In the genomic region with DNA sequence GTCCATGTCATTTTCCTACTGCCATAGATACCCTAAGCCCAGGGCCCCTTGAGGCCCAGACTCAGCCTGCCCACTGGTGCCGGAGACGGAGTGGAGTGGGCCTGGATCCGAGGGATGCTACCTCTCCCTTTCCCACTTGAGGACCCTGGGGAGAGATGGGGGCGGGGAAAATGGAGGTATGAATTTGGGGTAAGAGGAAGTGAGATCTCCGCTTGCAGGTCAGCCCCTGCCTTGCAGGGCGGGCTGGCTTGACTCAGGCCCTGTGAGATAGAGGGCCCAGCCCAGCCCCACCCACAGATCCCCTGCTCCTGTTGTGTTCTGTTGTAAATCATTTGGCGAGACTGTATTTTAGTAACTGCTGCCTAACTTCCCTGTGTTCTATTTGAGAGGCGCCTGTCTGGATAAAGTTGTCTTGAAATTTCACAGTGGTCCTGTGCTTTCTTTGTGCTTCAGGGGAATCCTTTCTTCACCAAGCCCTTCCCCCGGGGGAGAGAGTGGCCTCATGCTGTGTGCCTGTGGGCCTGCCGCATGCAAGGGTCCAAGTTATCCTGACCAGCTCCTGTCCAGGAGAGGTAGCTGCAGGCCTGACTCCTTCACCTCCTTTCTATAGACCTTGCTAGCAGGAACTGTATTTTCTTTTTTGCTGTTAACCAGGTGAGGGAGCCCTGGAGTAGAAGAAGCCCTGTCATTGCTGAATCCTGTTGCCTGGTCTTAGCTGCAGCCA, we compare ENCODE assay signal across 8 cellular contexts. TPM values are rescaled to one million over a fixed set of nuclear protein-coding genes. Genes with fewer than 3 reads are reported as not detected.
DNase-seq lines count a peak whose midpoint lies in the region; ATAC-seq and TF ChIP-seq lines count a peak whose summit lies in the region.

No MANE protein-coding gene starts in this region.

- H3K4me1 ChIP-seq in Karpas-422 (ENCODE audit: low read length) (peaks cover 16% of the 10 kb centered on the region), Panc1 (ENCODE audit: control insufficient read depth, insufficient read depth, low read length) (0 out of 2 replicates have a peak, but pooled peaks cover 2% of the 10 kb centered on the region), osteoblast (ENCODE audit: insufficient read depth, low read length) (no peaks in the 10 kb centered on the region)

- H3K27me3 ChIP-seq in Karpas-422 (ENCODE audit: low read length) = no peaks in the 10 kb centered on the region
- no peaks in the 10 kb centered on the region for H3K27me3 ChIP-seq in Panc1 (ENCODE audit: control insufficient read depth, insufficient read depth, low read length)
- H3K27me3 ChIP-seq in osteoblast (ENCODE audit: insufficient read depth, low read length) = no peaks in the 10 kb centered on the region

- no peaks in the 10 kb centered on the region for H3K9me3 ChIP-seq in Karpas-422 (ENCODE audit: low read length)
- H3K9me3 ChIP-seq in Panc1 (ENCODE audit: control insufficient read depth, insufficient read depth, low read depth, low read length) = no peaks in the 10 kb centered on the region
- H3K9me3 ChIP-seq in osteoblast (ENCODE audit: low read depth, low read length) = no peaks in the 10 kb centered on the region

- H3K27ac ChIP-seq in Karpas-422 (ENCODE audit: low read length) (peak overlapping the region; percentile 60), Panc1 (ENCODE audit: low read length) (no peak overlapping the region), osteoblast (ENCODE audit: low read depth, low read length) (no peak overlapping the region)

- H3K4me2 ChIP-seq in Karpas-422 (ENCODE audit: low read depth, low read length, poor library complexity, severe bottlenecking) = peak overlapping the region; percentile 21
- H3K4me2 ChIP-seq in osteoblast (ENCODE audit: insufficient read depth, low read length) = no peak overlapping the region

- ATAC-seq in Panc1 = peak; percentile 73
- ATAC-seq in esophagus mucosa = peak; percentile 31
- no peak for ATAC-seq in HG02610 (IDR thresholded peaks at IDR 0.05; ENCODE audit: unreplicated experiment)
- ATAC-seq in GM18861 (IDR thresholded peaks at IDR 0.05; ENCODE audit: unreplicated experiment) = no peak

- no TSS peak for BruUV-seq in Panc1 (replicated peaks; lab: Mats Ljungman, UMichigan)

- no peaks in the 10 kb centered on the region for H3K79me2 ChIP-seq in Karpas-422 (ENCODE audit: low read length)
- no peaks in the 10 kb centered on the region for H3K79me2 ChIP-seq in osteoblast (ENCODE audit: insufficient read depth, low read length)

- peak; percentile 85 for DNase-seq in G401 (ENCODE audit: low spot score)
- peak; percentile 74 for DNase-seq in Karpas-422
- no peak for DNase-seq in Panc1 (ENCODE audit: low read depth, low spot score)
- peak; percentile 92 for DNase-seq in osteoblast (ENCODE audit: insufficient read length, low spot score, missing footprints)
- DNase-seq in T-helper 9 cell = no peak

- peak; percentile 77; the same call in 1 of the 2 replicates for TF ChIP-seq CTCF in Panc1 (IDR thresholded peaks at IDR 0.05)
- TF ChIP-seq CTCF in osteoblast (IDR thresholded peaks at IDR 0.05; ENCODE audit: extremely low read depth, low read depth, low read length) = peak; percentile 39

- in situ Hi-C loops in G401 (cut with HindIII; ENCODE audit: low sequenced_read_pairs) (no loop called here), Panc1 (cut with HindIII; ENCODE audit: low pct_unique_long_range_greater_than_20kb, low sequenced_read_pairs) (loop anchor here (25.0 kb wide), 1 partner anchor 123 kb away; the partner anchor contains the start of gene CAMK2B)

- H3K4me3 ChIP-seq in Karpas-422 (ENCODE audit: low read length) = no peak overlapping the region
- H3K4me3 ChIP-seq in Panc1 (ENCODE audit: low read depth in 2 of 2, low read length in 2 of 2) = no peak overlapping the region
- no peak overlapping the region for H3K4me3 ChIP-seq in osteoblast (ENCODE audit: insufficient read depth, low read length)

- peaks cover 16% of the 10 kb centered on the region; the same call in 1 of the 2 replicates for H3K36me3 ChIP-seq in Karpas-422 (ENCODE audit: insufficient read depth, low read length)
- H3K36me3 ChIP-seq in Panc1 (ENCODE audit: control insufficient read depth, insufficient read depth, low read length) = peaks cover 19% of the 10 kb centered on the region
- peaks cover 45% of the 10 kb centered on the region for H3K36me3 ChIP-seq in osteoblast (ENCODE audit: insufficient read depth, low read length)

- H4K20me1 ChIP-seq in Karpas-422 (ENCODE audit: insufficient read depth, low read depth, low read length) (no peaks in the 10 kb centered on the region), osteoblast (ENCODE audit: insufficient read depth, low read length) (peaks cover 8% of the 10 kb centered on the region)

- H2AFZ ChIP-seq in Karpas-422 (ENCODE audit: low read length) (no peak overlapping the region), osteoblast (ENCODE audit: low read length) (no peak overlapping the region)

- no peaks in the 10 kb centered on the region for H3K9me2 ChIP-seq in Karpas-422 (replicated peaks; ENCODE audit: insufficient read depth, low read length)

- intact Hi-C loops in Panc1 (cut with micrococcal nuclease; ENCODE audit: unreplicated experiment) = no loop called here

- CTCF ChIA-PET in Panc1 (lab: Charles Lee) = interaction anchor here (0.5 to 0.6 kb wide), 2 partner anchors 79 to 125 kb away, joined by 3 to 6 read pairs; no protein-coding TSS in a partner anchor

- peak overlapping the region; percentile 52 for H3K9ac ChIP-seq in Karpas-422 (ENCODE audit: low read length)

- POLR2A ChIA-PET in Panc1 (lab: Charles Lee) = interaction anchor here (0.6 kb wide), 1 partner anchor 585 kb away, joined by 4 read pairs; no protein-coding TSS in a partner anchor

RNA-seq across cellular contexts. Expression of gene YKT6, which starts 13.3 kb away (rescaled TPM):
- 93.8 and 96.2 TPM in 2 replicates for total RNA-seq in G401 (2014; rRNA removed; shearing (Covaris generic))
- 63.1 and 88.6 TPM in 2 replicates for total RNA-seq in Karpas-422 (2014; rRNA removed; shearing (Covaris generic); ENCODE audit: low replicate concordance)
- 207 TPM for total RNA-seq in Panc1 (2021; ENCODE audit: unreplicated experiment)
- polyA plus RNA-seq in Panc1 (2012; ENCODE audit: insufficient read length) = 160 TPM
- 65.2 TPM for total RNA-seq in esophagus mucosa
- 90.1 and 95.2 TPM in 2 replicates for total RNA-seq in osteoblast

RNA-seq across cellular contexts. Expression of gene GCK, which starts 24.8 kb away (rescaled TPM):
- not detected in 2 replicates for total RNA-seq in G401 (2014; rRNA removed; shearing (Covaris generic))
- total RNA-seq in Karpas-422 (2014; rRNA removed; shearing (Covaris generic); ENCODE audit: low replicate concordance) = not detected in 2 replicates
- total RNA-seq in Panc1 (2021; ENCODE audit: unreplicated experiment) (0.36 TPM), esophagus mucosa (not detected), osteoblast (not detected in 2 replicates)
- 0.64 TPM for polyA plus RNA-seq in Panc1 (2012; ENCODE audit: insufficient read length)

Comparison
In these comparisons a context has a peak if more than half of its experiments do, and no peak if none do; other contexts are left out.
1. DNase-seq: peak in G401 (single experiment), Karpas-422 (single experiment) and osteoblast (single experiment); none in Panc1 (single experiment) and T-helper 9 cell (single experiment).
2. ATAC-seq: peak in Panc1 (single experiment) and esophagus mucosa (single experiment); none in HG02610 (single experiment) and GM18861 (single experiment).